Comparison of ENCODE assay signal across 18 cellular contexts in genomic region chr4:82601242-82602015, GRCh38. TPM values are rescaled to one million over a fixed set of nuclear protein-coding genes. Genes with fewer than 3 reads are reported as not detected.
"Had no signal": no experiment of that assay in that cellular context is flagged by ENCODE, and none has a peak within 500 bp of the region (broad histone marks: within the 10 kb centered on the region; RNA-seq: fewer than 3 reads in every experiment).

No MANE protein-coding gene starts in this region.

- H3K36me3 ChIP-seq: lower lobe of right lung, prostate gland, stomach, thoracic aorta had no signal

- ATAC-seq: activated naive CD4-positive, alpha-beta T cell treated with anti-CD3 and anti-CD28 coated beads, Interleukin-2, amount 50 U/mL, for 72 hours; activated T-cell treated with anti-CD3 and anti-CD28 coated beads, Interleukin-2, amount 50 U/mL, for 72 hours; lower lobe of right lung had no signal

- H3K4me1 ChIP-seq: lower lobe of right lung, prostate gland, stomach had no signal

- DNase-seq: activated CD4-positive, alpha-beta T cell treated with anti-CD3 and anti-CD28 coated beads, Interleukin-2, amount 10 ng/mL, durations not matched to agents 24 days and 14 days; activated CD4-positive, CD25-positive, alpha-beta regulatory T cell; activated CD8-positive, alpha-beta memory T cell treated with anti-CD3 and anti-CD28 coated beads, Interleukin-2, amount 50 U/mL, for 48 hours; activated gamma-delta T cell; activated T-cell treated with anti-CD3 and anti-CD28 coated beads, Interleukin-2, amount 50 U/mL, for 72 hours; anterior cingulate cortex; foreskin fibroblast; hypothalamus; kidney glomerular epithelial cell; lower lobe of right lung; stimulated activated CD4-positive, alpha-beta T cell treated with anti-CD3 and anti-CD28 coated beads, Interleukin-12 subunit alpha, Interleukin-12 subunit beta, amount 100 ng/mL, for 4 hours; stimulated activated CD4-positive, alpha-beta T cell treated with anti-CD3 and anti-CD28 coated beads, Interleukin-2, amount 100 ng/mL, for 24 hours; stomach had no signal

- H3K36me3 Mint-ChIP-seq: activated naive CD4-positive, alpha-beta T cell treated with anti-CD3 and anti-CD28 coated beads, Interleukin-2, amount 50 U/mL, for 72 hours had no signal

- H3K9me3 ChIP-seq: lower lobe of right lung, prostate gland, stomach, thoracic aorta had no signal

- H3K27ac ChIP-seq: lower lobe of right lung, prostate gland, stomach, thoracic aorta had no signal

- H3K27ac Mint-ChIP-seq: activated CD4-positive, alpha-beta T cell treated with anti-CD3 and anti-CD28 coated beads, Interleukin-2, amount 10 ng/mL, durations not matched to agents 24 days and 14 days; activated naive CD4-positive, alpha-beta T cell treated with anti-CD3 and anti-CD28 coated beads, Interleukin-2, amount 50 U/mL, for 72 hours; activated T-cell treated with anti-CD3 and anti-CD28 coated beads, Interleukin-2, amount 50 U/mL, for 72 hours; T-helper 2 cell treated with Interferon-gamma antibody and Interleukin-4, amounts not matched to agents 5 μg/mL and 100 μg/mL, for 36 hours had no signal

- H3K4me1 Mint-ChIP-seq: activated CD4-positive, alpha-beta T cell treated with anti-CD3 and anti-CD28 coated beads, Interleukin-2, amount 10 ng/mL, durations not matched to agents 24 days and 14 days; neural crest cell had no signal

- H3K4me3 ChIP-seq: lower lobe of right lung, prostate gland, stomach, thoracic aorta had no signal

- H3K4me3 Mint-ChIP-seq: activated CD4-positive, alpha-beta T cell treated with anti-CD3 and anti-CD28 coated beads, Interleukin-2, amount 10 ng/mL, durations not matched to agents 24 days and 14 days; activated T-cell treated with anti-CD3 and anti-CD28 coated beads, Interleukin-2, amount 50 U/mL, for 72 hours; neural crest cell; T-helper 2 cell treated with Interferon-gamma antibody and Interleukin-4, amounts not matched to agents 5 μg/mL and 100 μg/mL, for 36 hours had no signal

- H3K27me3 ChIP-seq: stomach had no signal

- H3K9me3 Mint-ChIP-seq: activated CD4-positive, alpha-beta T cell treated with anti-CD3 and anti-CD28 coated beads, Interleukin-2, amount 10 ng/mL, durations not matched to agents 24 days and 14 days; activated naive CD4-positive, alpha-beta T cell treated with anti-CD3 and anti-CD28 coated beads, Interleukin-2, amount 50 U/mL, for 72 hours; activated T-cell treated with anti-CD3 and anti-CD28 coated beads, Interleukin-2, amount 50 U/mL, for 72 hours; neural crest cell; T-helper 2 cell treated with Interferon-gamma antibody and Interleukin-4, amounts not matched to agents 5 μg/mL and 100 μg/mL, for 36 hours had no signal

RNA-seq across cellular contexts. Expression of gene TMEM150C, which starts 39.6 kb away (rescaled TPM):
- total RNA-seq: activated CD4-positive, alpha-beta T cell treated with anti-CD3 and anti-CD28 coated beads, Interleukin-2, amount 10 ng/mL, durations not matched to agents 24 days and 14 days; activated naive CD4-positive, alpha-beta T cell treated with anti-CD3 and anti-CD28 coated beads, Interleukin-2, amount 50 U/mL, for 72 hours had no signal
